Comparison of ENCODE assay signal across 1 cellular context in the genomic region with DNA sequence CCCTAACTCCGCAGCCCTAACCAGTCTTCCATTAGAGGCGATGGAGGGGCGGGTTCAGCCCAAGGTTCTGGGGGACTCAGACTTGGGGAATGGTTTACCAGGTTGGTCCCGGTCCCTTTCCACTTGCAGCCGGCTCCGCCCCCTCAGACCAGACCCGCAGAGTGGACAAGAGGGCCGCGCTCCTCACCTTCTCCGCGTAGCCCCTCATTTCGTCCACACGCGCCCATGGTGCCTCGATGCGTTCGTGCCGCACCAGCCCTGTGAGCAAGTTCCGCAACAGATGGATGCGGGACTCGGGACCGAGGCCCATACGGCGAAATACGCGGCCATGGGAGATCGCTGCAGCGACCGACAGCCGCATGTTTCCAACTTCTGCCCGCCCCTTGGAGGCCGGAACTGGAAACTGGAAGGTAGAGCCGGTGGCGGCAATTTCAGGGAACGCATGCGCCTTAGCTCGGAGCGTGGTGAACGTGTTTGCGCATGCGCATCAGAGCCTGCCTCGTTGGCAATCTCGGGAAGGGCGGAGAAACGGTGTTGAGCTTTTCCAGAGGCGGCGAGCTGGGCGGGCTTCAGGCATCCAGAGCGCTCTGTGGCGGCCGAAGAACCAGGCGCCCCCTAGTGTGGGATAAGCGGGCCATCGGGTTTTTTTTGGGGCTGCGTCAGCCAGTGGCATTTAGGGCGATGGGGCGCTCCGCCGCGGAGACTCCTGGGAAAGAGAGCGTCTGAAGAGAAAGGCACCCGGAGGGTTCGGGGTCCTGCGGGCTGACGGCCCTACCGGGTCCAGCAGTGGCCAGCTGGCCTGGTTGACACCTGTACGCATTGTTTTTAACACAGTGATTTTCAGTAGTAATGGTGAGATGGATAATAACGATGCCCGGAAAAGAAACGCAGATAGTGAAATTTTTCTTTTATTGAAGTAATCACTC.
A peak's percentile ranks its signal among the peaks of the same experiment; 100 is the strongest.
TF ChIP-seq lines count a peak whose summit lies in the region.

TSS of gene MRPL17 (minus strand) at position 405 of the 926 bp plus-strand sequence. CDS start at position 361, 44 bp downstream.

TF ChIP-seq in WTC11, 78 proteins besides CTCF, POLR2A, EP300 and RAD21 (continued from another document and continues in another):
- TF ChIP-seq ZNF423 (CRISPR knock-in tag; IDR thresholded peaks at IDR 0.05) (no peak), AR (CRISPR knock-in tag; IDR thresholded peaks at IDR 0.05) (no peak), ZNF671 (CRISPR knock-in tag; IDR thresholded peaks at IDR 0.05) (no peak), ATF2 (CRISPR knock-in tag; IDR thresholded peaks at IDR 0.05; ENCODE audit: borderline replicate concordance, low read depth) (no peak), CREM (CRISPR knock-in tag; IDR thresholded peaks at IDR 0.05) (peak; percentile 71; the same call in 1 of the 2 replicates), ERG (CRISPR knock-in tag; IDR thresholded peaks at IDR 0.05) (no peak), HMGA2 (CRISPR knock-in tag; IDR thresholded peaks at IDR 0.05) (0 out of 2 replicates have a peak, but pooled peaks have one; percentile 4), KAT7 (CRISPR knock-in tag; IDR thresholded peaks at IDR 0.05; ENCODE audit: borderline replicate concordance) (0 out of 2 replicates have a peak, but pooled peaks have one; percentile 67), ATF6 (CRISPR knock-in tag; IDR thresholded peaks at IDR 0.05) (no peak), FOXP1 (CRISPR knock-in tag; IDR thresholded peaks at IDR 0.05; ENCODE audit: borderline replicate concordance) (peak; percentile 94; the same call in 1 of the 2 replicates), RELA (CRISPR knock-in tag; IDR thresholded peaks at IDR 0.05; ENCODE audit: borderline replicate concordance) (peak; percentile 77; the same call in 1 of the 2 replicates), FOXJ3 (CRISPR knock-in tag; IDR thresholded peaks at IDR 0.05; ENCODE audit: borderline replicate concordance) (no peak), FOXK1 (CRISPR knock-in tag; IDR thresholded peaks at IDR 0.05) (peak; percentile 95), NR2C2 (CRISPR knock-in tag; IDR thresholded peaks at IDR 0.05) (no peak), PRRX2 (CRISPR knock-in tag; IDR thresholded peaks at IDR 0.05) (no peak), ZNF232 (CRISPR knock-in tag; IDR thresholded peaks at IDR 0.05) (peak; percentile 88; the same call in 1 of the 2 replicates), ETV6 (CRISPR knock-in tag; IDR thresholded peaks at IDR 0.05) (peak; percentile 98), ELF4 (CRISPR knock-in tag; IDR thresholded peaks at IDR 0.05; ENCODE audit: low read depth) (no peak), ZNF416 (CRISPR knock-in tag; IDR thresholded peaks at IDR 0.05) (peak; percentile 85), ZMAT4 (CRISPR knock-in tag; IDR thresholded peaks at IDR 0.05) (no peak), ZSCAN18 (CRISPR knock-in tag; IDR thresholded peaks at IDR 0.05) (no peak), ZNF121 (CRISPR knock-in tag; IDR thresholded peaks at IDR 0.05) (no peak), NFYB (CRISPR knock-in tag; conservative IDR thresholded peaks at IDR 0.05; ENCODE audit: low read depth) (no peak), MXD4 (CRISPR knock-in tag; IDR thresholded peaks at IDR 0.05; ENCODE audit: borderline replicate concordance) (no peak), NR3C1 (CRISPR knock-in tag; conservative IDR thresholded peaks at IDR 0.05; ENCODE audit: low read depth) (no peak)
- TF ChIP-seq, protein P1, sequence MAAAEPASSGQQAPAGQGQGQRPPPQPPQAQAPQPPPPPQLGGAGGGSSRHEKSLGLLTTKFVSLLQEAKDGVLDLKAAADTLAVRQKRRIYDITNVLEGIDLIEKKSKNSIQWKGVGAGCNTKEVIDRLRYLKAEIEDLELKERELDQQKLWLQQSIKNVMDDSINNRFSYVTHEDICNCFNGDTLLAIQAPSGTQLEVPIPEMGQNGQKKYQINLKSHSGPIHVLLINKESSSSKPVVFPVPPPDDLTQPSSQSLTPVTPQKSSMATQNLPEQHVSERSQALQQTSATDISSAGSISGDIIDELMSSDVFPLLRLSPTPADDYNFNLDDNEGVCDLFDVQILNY (CRISPR knock-in tag; IDR thresholded peaks at IDR 0.05) = peak; percentile 97
- TF ChIP-seq, protein P2, sequence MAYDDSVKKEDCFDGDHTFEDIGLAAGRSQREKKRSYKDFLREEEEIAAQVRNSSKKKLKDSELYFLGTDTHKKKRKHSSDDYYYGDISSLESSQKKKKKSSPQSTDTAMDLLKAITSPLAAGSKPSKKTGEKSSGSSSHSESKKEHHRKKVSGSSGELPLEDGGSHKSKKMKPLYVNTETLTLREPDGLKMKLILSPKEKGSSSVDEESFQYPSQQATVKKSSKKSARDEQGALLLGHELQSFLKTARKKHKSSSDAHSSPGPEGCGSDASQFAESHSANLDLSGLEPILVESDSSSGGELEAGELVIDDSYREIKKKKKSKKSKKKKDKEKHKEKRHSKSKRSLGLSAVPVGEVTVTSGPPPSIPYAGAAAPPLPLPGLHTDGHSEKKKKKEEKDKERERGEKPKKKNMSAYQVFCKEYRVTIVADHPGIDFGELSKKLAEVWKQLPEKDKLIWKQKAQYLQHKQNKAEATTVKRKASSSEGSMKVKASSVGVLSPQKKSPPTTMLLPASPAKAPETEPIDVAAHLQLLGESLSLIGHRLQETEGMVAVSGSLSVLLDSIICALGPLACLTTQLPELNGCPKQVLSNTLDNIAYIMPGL (CRISPR knock-in tag; IDR thresholded peaks at IDR 0.05) = no peak; the same call in 1 of the 2 replicates
- TF ChIP-seq, protein P3, sequence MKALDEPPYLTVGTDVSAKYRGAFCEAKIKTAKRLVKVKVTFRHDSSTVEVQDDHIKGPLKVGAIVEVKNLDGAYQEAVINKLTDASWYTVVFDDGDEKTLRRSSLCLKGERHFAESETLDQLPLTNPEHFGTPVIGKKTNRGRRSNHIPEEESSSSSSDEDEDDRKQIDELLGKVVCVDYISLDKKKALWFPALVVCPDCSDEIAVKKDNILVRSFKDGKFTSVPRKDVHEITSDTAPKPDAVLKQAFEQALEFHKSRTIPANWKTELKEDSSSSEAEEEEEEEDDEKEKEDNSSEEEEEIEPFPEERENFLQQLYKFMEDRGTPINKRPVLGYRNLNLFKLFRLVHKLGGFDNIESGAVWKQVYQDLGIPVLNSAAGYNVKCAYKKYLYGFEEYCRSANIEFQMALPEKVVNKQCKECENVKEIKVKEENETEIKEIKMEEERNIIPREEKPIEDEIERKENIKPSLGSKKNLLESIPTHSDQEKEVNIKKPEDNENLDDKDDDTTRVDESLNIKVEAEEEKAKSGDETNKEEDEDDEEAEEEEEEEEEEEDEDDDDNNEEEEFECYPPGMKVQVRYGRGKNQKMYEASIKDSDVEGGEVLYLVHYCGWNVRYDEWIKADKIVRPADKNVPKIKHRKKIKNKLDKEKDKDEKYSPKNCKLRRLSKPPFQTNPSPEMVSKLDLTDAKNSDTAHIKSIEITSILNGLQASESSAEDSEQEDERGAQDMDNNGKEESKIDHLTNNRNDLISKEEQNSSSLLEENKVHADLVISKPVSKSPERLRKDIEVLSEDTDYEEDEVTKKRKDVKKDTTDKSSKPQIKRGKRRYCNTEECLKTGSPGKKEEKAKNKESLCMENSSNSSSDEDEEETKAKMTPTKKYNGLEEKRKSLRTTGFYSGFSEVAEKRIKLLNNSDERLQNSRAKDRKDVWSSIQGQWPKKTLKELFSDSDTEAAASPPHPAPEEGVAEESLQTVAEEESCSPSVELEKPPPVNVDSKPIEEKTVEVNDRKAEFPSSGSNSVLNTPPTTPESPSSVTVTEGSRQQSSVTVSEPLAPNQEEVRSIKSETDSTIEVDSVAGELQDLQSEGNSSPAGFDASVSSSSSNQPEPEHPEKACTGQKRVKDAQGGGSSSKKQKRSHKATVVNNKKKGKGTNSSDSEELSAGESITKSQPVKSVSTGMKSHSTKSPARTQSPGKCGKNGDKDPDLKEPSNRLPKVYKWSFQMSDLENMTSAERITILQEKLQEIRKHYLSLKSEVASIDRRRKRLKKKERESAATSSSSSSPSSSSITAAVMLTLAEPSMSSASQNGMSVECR (CRISPR knock-in tag; IDR thresholded peaks at IDR 0.05; ENCODE audit: borderline replicate concordance) = peak; percentile 98
- TF ChIP-seq, protein P4, sequence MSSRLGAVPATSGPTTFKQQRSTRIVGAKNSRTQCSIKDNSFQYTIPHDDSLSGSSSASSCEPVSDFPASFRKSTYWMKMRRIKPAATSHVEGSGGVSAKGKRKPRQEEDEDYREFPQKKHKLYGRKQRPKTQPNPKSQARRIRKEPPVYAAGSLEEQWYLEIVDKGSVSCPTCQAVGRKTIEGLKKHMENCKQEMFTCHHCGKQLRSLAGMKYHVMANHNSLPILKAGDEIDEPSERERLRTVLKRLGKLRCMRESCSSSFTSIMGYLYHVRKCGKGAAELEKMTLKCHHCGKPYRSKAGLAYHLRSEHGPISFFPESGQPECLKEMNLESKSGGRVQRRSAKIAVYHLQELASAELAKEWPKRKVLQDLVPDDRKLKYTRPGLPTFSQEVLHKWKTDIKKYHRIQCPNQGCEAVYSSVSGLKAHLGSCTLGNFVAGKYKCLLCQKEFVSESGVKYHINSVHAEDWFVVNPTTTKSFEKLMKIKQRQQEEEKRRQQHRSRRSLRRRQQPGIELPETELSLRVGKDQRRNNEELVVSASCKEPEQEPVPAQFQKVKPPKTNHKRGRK (CRISPR knock-in tag; IDR thresholded peaks at IDR 0.05; ENCODE audit: borderline replicate concordance) = no peak
